ENCODE assay signal across 1 cellular context in the genomic region with DNA sequence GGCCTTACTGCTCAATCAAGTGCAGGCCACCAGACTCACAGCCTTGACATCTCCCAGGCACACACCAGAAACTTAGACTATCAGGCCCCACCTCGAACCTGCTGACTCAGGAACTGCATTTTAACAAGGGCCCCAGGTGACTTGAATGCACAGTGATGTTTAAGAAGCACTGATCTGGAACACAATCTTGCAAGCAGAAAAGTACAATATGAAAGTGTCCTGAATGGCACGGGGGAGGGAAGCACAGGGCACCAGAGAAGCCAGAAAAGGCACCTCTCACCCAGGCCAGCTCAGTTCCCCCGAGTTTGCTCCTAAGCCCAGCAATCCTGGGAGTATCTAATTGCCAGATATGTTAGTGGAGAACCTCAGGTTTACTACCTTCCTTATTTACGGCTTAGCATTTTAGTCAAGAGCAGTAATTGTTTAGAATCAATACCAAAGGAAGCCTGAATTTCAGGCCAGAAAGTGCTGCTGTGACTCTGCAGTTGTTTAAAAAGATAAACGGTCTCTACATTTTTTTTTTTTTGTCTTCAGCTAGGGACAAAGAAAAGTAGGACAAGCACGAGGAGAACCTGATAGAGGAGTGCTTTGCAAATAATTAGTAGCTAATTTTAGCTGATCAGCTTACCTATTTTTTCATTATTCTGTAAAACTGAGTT.
TF ChIP-seq lines count a peak whose summit lies in the region.

No MANE protein-coding gene starts in this region.

TF ChIP-seq in K562, 482 proteins besides CTCF, POLR2A, EP300 and RAD21 (continued from another document and continues in another):
- TF ChIP-seq, protein P1, sequence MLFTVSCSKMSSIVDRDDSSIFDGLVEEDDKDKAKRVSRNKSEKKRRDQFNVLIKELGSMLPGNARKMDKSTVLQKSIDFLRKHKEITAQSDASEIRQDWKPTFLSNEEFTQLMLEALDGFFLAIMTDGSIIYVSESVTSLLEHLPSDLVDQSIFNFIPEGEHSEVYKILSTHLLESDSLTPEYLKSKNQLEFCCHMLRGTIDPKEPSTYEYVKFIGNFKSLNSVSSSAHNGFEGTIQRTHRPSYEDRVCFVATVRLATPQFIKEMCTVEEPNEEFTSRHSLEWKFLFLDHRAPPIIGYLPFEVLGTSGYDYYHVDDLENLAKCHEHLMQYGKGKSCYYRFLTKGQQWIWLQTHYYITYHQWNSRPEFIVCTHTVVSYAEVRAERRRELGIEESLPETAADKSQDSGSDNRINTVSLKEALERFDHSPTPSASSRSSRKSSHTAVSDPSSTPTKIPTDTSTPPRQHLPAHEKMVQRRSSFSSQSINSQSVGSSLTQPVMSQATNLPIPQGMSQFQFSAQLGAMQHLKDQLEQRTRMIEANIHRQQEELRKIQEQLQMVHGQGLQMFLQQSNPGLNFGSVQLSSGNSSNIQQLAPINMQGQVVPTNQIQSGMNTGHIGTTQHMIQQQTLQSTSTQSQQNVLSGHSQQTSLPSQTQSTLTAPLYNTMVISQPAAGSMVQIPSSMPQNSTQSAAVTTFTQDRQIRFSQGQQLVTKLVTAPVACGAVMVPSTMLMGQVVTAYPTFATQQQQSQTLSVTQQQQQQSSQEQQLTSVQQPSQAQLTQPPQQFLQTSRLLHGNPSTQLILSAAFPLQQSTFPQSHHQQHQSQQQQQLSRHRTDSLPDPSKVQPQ (CRISPR knock-in tag; IDR thresholded peaks at IDR 0.05; ENCODE audit: borderline replicate concordance): no peak
- TF ChIP-seq ATF1 (CRISPR knock-in tag; IDR thresholded peaks at IDR 0.05): no peak
- 0 out of 2 replicates have a peak, but pooled peaks have one; percentile 9 for TF ChIP-seq ATF1 (tag; IDR thresholded peaks at IDR 0.05)
- TF ChIP-seq, protein P2, sequence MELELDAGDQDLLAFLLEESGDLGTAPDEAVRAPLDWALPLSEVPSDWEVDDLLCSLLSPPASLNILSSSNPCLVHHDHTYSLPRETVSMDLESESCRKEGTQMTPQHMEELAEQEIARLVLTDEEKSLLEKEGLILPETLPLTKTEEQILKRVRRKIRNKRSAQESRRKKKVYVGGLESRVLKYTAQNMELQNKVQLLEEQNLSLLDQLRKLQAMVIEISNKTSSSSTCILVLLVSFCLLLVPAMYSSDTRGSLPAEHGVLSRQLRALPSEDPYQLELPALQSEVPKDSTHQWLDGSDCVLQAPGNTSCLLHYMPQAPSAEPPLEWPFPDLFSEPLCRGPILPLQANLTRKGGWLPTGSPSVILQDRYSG (tag; conservative IDR thresholded peaks at IDR 0.05; ENCODE audit: low read depth): peak; percentile 70
- TF ChIP-seq ZNF146 (CRISPR knock-in tag; IDR thresholded peaks at IDR 0.05; ENCODE audit: unreplicated experiment): no peak
- TF ChIP-seq FUS (optimal IDR thresholded peaks at IDR 0.05; ENCODE audit: low read depth, low read length): no peak
- no peak for TF ChIP-seq ZNF75A (CRISPR knock-in tag; IDR thresholded peaks at IDR 0.05)
- 0 out of 2 replicates have a peak, but pooled peaks have one; percentile 14 for TF ChIP-seq ILK (tag; IDR thresholded peaks at IDR 0.05; ENCODE audit: borderline replicate concordance, low read depth)
- TF ChIP-seq ZNF3 (CRISPR knock-in tag; IDR thresholded peaks at IDR 0.05): no peak
- TF ChIP-seq, protein P3, sequence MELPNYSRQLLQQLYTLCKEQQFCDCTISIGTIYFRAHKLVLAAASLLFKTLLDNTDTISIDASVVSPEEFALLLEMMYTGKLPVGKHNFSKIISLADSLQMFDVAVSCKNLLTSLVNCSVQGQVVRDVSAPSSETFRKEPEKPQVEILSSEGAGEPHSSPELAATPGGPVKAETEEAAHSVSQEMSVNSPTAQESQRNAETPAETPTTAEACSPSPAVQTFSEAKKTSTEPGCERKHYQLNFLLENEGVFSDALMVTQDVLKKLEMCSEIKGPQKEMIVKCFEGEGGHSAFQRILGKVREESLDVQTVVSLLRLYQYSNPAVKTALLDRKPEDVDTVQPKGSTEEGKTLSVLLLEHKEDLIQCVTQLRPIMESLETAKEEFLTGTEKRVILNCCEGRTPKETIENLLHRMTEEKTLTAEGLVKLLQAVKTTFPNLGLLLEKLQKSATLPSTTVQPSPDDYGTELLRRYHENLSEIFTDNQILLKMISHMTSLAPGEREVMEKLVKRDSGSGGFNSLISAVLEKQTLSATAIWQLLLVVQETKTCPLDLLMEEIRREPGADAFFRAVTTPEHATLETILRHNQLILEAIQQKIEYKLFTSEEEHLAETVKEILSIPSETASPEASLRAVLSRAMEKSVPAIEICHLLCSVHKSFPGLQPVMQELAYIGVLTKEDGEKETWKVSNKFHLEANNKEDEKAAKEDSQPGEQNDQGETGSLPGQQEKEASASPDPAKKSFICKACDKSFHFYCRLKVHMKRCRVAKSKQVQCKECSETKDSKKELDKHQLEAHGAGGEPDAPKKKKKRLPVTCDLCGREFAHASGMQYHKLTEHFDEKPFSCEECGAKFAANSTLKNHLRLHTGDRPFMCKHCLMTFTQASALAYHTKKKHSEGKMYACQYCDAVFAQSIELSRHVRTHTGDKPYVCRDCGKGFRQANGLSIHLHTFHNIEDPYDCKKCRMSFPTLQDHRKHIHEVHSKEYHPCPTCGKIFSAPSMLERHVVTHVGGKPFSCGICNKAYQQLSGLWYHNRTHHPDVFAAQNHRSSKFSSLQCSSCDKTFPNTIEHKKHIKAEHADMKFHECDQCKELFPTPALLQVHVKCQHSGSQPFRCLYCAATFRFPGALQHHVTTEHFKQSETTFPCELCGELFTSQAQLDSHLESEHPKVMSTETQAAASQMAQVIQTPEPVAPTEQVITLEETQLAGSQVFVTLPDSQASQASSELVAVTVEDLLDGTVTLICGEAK (IDR thresholded peaks at IDR 0.05): 0 out of 2 replicates have a peak, but pooled peaks have one; percentile 31
- TF ChIP-seq, protein P3 (CRISPR knock-in tag; IDR thresholded peaks at IDR 0.05): no peak
- peak; percentile 66 for TF ChIP-seq NFE2 (IDR thresholded peaks at IDR 0.05; ENCODE audit: low read depth)
- TF ChIP-seq, protein P4, sequence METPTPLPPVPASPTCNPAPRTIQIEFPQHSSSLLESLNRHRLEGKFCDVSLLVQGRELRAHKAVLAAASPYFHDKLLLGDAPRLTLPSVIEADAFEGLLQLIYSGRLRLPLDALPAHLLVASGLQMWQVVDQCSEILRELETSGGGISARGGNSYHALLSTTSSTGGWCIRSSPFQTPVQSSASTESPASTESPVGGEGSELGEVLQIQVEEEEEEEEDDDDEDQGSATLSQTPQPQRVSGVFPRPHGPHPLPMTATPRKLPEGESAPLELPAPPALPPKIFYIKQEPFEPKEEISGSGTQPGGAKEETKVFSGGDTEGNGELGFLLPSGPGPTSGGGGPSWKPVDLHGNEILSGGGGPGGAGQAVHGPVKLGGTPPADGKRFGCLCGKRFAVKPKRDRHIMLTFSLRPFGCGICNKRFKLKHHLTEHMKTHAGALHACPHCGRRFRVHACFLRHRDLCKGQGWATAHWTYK (CRISPR knock-in tag; IDR thresholded peaks at IDR 0.05): no peak
- peak; percentile 47; the same call in 1 of the 2 replicates for TF ChIP-seq ZNF589 (CRISPR knock-in tag; IDR thresholded peaks at IDR 0.05; ENCODE audit: low read depth)
- no peak for TF ChIP-seq GABPB2 (CRISPR knock-in tag; conservative IDR thresholded peaks at IDR 0.05)
- TF ChIP-seq POLR3A (IDR thresholded peaks at IDR 0.05; ENCODE audit: borderline replicate concordance, extremely low read depth, insufficient read depth, insufficient read length): no peak
- no peak for TF ChIP-seq ZNF239 (CRISPR knock-in tag; IDR thresholded peaks at IDR 0.05)
- TF ChIP-seq, protein P5, sequence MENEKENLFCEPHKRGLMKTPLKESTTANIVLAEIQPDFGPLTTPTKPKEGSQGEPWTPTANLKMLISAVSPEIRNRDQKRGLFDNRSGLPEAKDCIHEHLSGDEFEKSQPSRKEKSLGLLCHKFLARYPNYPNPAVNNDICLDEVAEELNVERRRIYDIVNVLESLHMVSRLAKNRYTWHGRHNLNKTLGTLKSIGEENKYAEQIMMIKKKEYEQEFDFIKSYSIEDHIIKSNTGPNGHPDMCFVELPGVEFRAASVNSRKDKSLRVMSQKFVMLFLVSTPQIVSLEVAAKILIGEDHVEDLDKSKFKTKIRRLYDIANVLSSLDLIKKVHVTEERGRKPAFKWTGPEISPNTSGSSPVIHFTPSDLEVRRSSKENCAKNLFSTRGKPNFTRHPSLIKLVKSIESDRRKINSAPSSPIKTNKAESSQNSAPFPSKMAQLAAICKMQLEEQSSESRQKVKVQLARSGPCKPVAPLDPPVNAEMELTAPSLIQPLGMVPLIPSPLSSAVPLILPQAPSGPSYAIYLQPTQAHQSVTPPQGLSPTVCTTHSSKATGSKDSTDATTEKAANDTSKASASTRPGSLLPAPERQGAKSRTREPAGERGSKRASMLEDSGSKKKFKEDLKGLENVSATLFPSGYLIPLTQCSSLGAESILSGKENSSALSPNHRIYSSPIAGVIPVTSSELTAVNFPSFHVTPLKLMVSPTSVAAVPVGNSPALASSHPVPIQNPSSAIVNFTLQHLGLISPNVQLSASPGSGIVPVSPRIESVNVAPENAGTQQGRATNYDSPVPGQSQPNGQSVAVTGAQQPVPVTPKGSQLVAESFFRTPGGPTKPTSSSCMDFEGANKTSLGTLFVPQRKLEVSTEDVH (IDR thresholded peaks at IDR 0.05; ENCODE audit: low read depth, partially characterized antibody): no peak
- TF ChIP-seq, protein P6, sequence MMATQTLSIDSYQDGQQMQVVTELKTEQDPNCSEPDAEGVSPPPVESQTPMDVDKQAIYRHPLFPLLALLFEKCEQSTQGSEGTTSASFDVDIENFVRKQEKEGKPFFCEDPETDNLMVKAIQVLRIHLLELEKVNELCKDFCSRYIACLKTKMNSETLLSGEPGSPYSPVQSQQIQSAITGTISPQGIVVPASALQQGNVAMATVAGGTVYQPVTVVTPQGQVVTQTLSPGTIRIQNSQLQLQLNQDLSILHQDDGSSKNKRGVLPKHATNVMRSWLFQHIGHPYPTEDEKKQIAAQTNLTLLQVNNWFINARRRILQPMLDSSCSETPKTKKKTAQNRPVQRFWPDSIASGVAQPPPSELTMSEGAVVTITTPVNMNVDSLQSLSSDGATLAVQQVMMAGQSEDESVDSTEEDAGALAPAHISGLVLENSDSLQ (IDR thresholded peaks at IDR 0.05): 0 out of 2 replicates have a peak, but pooled peaks have one; percentile 17
- TF ChIP-seq HNRNPUL1 (IDR thresholded peaks at IDR 0.05; ENCODE audit: low read length): no peak
- TF ChIP-seq, protein P7, sequence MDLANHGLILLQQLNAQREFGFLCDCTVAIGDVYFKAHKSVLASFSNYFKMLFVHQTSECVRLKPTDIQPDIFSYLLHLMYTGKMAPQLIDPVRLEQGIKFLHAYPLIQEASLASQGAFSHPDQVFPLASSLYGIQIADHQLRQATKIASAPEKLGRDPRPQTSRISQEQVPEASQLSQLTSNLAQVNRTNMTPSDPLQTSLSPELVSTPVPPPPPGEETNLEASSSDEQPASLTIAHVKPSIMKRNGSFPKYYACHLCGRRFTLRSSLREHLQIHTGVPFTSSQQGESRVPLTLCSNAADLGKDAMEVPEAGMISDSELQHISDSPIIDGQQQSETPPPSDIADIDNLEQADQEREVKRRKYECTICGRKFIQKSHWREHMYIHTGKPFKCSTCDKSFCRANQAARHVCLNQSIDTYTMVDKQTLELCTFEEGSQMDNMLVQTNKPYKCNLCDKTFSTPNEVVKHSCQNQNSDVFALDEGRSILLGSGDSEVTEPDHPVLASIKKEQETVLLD (IDR thresholded peaks at IDR 0.05): no peak
- no peak for TF ChIP-seq GATA2 (CRISPR knock-in tag; IDR thresholded peaks at IDR 0.05)
- TF ChIP-seq GATAD2B (IDR thresholded peaks at IDR 0.05; ENCODE audit: borderline replicate concordance): 0 out of 2 replicates have a peak, but pooled peaks have one; percentile 16
- TF ChIP-seq, protein P8, sequence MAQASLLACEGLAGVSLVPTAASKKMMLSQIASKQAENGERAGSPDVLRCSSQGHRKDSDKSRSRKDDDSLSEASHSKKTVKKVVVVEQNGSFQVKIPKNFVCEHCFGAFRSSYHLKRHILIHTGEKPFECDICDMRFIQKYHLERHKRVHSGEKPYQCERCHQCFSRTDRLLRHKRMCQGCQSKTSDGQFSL (CRISPR knock-in tag; IDR thresholded peaks at IDR 0.05): no peak
- TF ChIP-seq, protein P8 (tag; IDR thresholded peaks at IDR 0.05): 0 out of 4 replicates have a peak, but pooled peaks of 1 of the 2 experiments have one; percentile 19
- no peak for TF ChIP-seq ZNF780A (CRISPR knock-in tag; IDR thresholded peaks at IDR 0.05)
